In genomic region chr9:130140701-130141100, GRCh38 we compare ENCODE assay signal across 11 cellular contexts. TPM values are rescaled to one million over a fixed set of nuclear protein-coding genes. Genes with fewer than 3 reads are reported as not detected.
DNase-seq lines count a peak whose midpoint lies in the region; ATAC-seq and TF ChIP-seq lines count a peak whose summit lies in the region.
"Had no signal": no experiment of that assay in that cellular context is flagged by ENCODE, and none has a peak within 500 bp of the region (broad histone marks: within the 10 kb centered on the region; RNA-seq: fewer than 3 reads in every experiment).

No MANE protein-coding gene starts in this region.

- peaks cover 18% of the 10 kb centered on the region for H3K36me3 Mint-ChIP-seq in activated CD4-positive, alpha-beta memory T cell treated with anti-CD3 and anti-CD28 coated beads for 36 hours

- H4K20me1 ChIP-seq in PC-3 (ENCODE audit: low read length), result no peaks in the 10 kb centered on the region

- ATAC-seq in PC-3, result no peak
- ATAC-seq: psoas muscle had no signal

- H3K9me2 ChIP-seq in PC-3 (replicated peaks; ENCODE audit: low read length), result no peaks in the 10 kb centered on the region

- H3K27ac Mint-ChIP-seq in activated CD4-positive, alpha-beta memory T cell treated with anti-CD3 and anti-CD28 coated beads for 36 hours, result peak overlapping the region; percentile 81

- no peaks in the 10 kb centered on the region for H3K4me1 ChIP-seq in PC-3 (ENCODE audit: insufficient read depth, low read length)

- no peaks in the 10 kb centered on the region for H3K9me3 ChIP-seq in PC-3 (ENCODE audit: low read length)
- H3K9me3 ChIP-seq: psoas muscle had no signal

- no peaks in the 10 kb centered on the region for H3K27me3 ChIP-seq in PC-3 (ENCODE audit: low read length)

- intact Hi-C loops in activated CD4-positive, alpha-beta memory T cell treated with anti-CD3 and anti-CD28 coated beads for 36 hours (cut with micrococcal nuclease), result no loop called here
- intact Hi-C loops in head of caudate nucleus (cut with DNase I), result no loop called here
- intact Hi-C loops in PC-3 (cut with micrococcal nuclease), result no loop called here

- CTCF ChIA-PET in activated CD4-positive, alpha-beta memory T cell treated with anti-CD3 and anti-CD28 coated beads for 36 hours (lab: Charles Lee), result interaction anchor here (0.7 kb wide), 1 partner anchor 95 kb away, joined by 4 read pairs; no protein-coding TSS in a partner anchor
- CTCF ChIA-PET in PC-3 (lab: Charles Lee), result no interaction called here

- no peak overlapping the region for H3K27ac ChIP-seq in PC-3 (ENCODE audit: low read length)
- H3K27ac ChIP-seq: psoas muscle had no signal

- TF ChIP-seq CTCF in PC-3 (conservative IDR thresholded peaks at IDR 0.05; ENCODE audit: low read depth, low read length), result no peak

- no peak overlapping the region for H2AFZ ChIP-seq in PC-3 (ENCODE audit: low read length)

- POLR2A ChIA-PET in activated CD4-positive, alpha-beta memory T cell treated with anti-CD3 and anti-CD28 coated beads for 36 hours (lab: Charles Lee), result interaction anchor here (1.0 kb wide), 1 partner anchor 11 kb away, joined by 3 read pairs; no protein-coding TSS in a partner anchor
- POLR2A ChIA-PET in PC-3 (lab: Charles Lee; ENCODE audit: unreplicated experiment), result no interaction called here

- H3K4me3 ChIP-seq in PC-3 (ENCODE audit: low read length), result no peak overlapping the region
- H3K4me3 ChIP-seq: psoas muscle had no signal

- no peak overlapping the region for H3K4me2 ChIP-seq in PC-3 (ENCODE audit: low read length)

- DNase-seq in MV-4-11 (lab: John Stamatoyannopoulos, UW), result peak; percentile 95
- DNase-seq in activated CD4-positive, alpha-beta memory T cell treated with anti-CD3 and anti-CD28 coated beads for 36 hours, result peak; percentile 65
- peak in 22 of 42 donors; percentile 12 to 77 (median 44) for DNase-seq in head of caudate nucleus
- peak; percentile 52 for DNase-seq in stimulated activated CD8-positive, alpha-beta memory T cell treated with anti-CD3 and anti-CD28 coated beads, Interleukin-4, amount 100 ng/mL, for 24 hours (ENCODE audit: low read depth)
- no peak for DNase-seq in PC-3
- no peak for DNase-seq in NCI-H510A (lab: John Stamatoyannopoulos, UW)
- DNase-seq in SK-N-DZ (ENCODE audit: low spot score), result no peak
- DNase-seq: aorta, IMR-90, NCI-H2029 treated with DMSO at 0.1 percent for 48 hours, psoas muscle had no signal

- no TSS peak for BruUV-seq in PC-3 (replicated peaks; lab: Mats Ljungman, UMichigan)

- no peaks in the 10 kb centered on the region for H3K79me2 ChIP-seq in PC-3 (ENCODE audit: low read length)

- no peak overlapping the region for H3K4me3 Mint-ChIP-seq in activated CD4-positive, alpha-beta memory T cell treated with anti-CD3 and anti-CD28 coated beads for 36 hours

- no peak overlapping the region for H3K9ac ChIP-seq in PC-3 (ENCODE audit: low read length)

- no peaks in the 10 kb centered on the region for H3K36me3 ChIP-seq in PC-3 (ENCODE audit: low read depth, low read length)

- peaks cover 60% of the 10 kb centered on the region for H3K4me1 Mint-ChIP-seq in activated CD4-positive, alpha-beta memory T cell treated with anti-CD3 and anti-CD28 coated beads for 36 hours (ENCODE audit: low read depth)

- no peaks in the 10 kb centered on the region for H3K9me3 Mint-ChIP-seq in activated CD4-positive, alpha-beta memory T cell treated with anti-CD3 and anti-CD28 coated beads for 36 hours

- H3K27me3 Mint-ChIP-seq in activated CD4-positive, alpha-beta memory T cell treated with anti-CD3 and anti-CD28 coated beads for 36 hours, result peaks cover 17% of the 10 kb centered on the region

- no peaks in the 10 kb centered on the region for H3F3A ChIP-seq in PC-3 (ENCODE audit: low read length, unreplicated experiment)

RNA-seq across cellular contexts. Expression of gene NCS1, which starts 31.5 kb away (rescaled TPM):
- total RNA-seq in activated CD4-positive, alpha-beta memory T cell treated with anti-CD3 and anti-CD28 coated beads for 36 hours, result 10 to 100 TPM; 26.8 to 29.1 TPM
- total RNA-seq in PC-3 (2014; rRNA removed), result 13.4 and 14.0 TPM in 2 replicates
- polyA plus RNA-seq in SK-N-DZ (2014; cell fraction: cytosol; rRNA removed), result 76.0 and 86.7 TPM in 2 replicates
- polyA plus RNA-seq in SK-N-DZ (2014; cell fraction: nucleus; rRNA removed), result 48.3 and 54.0 TPM in 2 replicates

Comparison
In these comparisons a context has a peak if more than half of its experiments do, and no peak if none do; other contexts are left out.
1. DNase-seq: peak in MV-4-11 (single experiment), activated CD4-positive, alpha-beta memory T cell treated with anti-CD3 and anti-CD28 coated beads for 36 hours (single experiment), head of caudate nucleus (22 of 42) and stimulated activated CD8-positive, alpha-beta memory T cell treated with anti-CD3 and anti-CD28 coated beads, Interleukin-4, amount 100 ng/mL, for 24 hours (single experiment); none in PC-3 (single experiment), NCI-H510A (single experiment) and SK-N-DZ (single experiment).